In genomic region chr20:16885746-16886145, GRCh38 we compare ENCODE assay signal across 8 cellular contexts.
"Had no signal": no experiment of that assay in that cellular context is flagged by ENCODE, and none has a peak within 500 bp of the region (broad histone marks: within the 10 kb centered on the region; RNA-seq: fewer than 3 reads in every experiment).

No MANE protein-coding gene starts in this region.

- ATAC-seq: GM12878 had no signal

- DNase-seq: GDM1, GF-D8 had no signal

- H3K4me3 ChIP-seq: GM12878 had no signal

- FAIRE-seq: G401.6, GM12878, GM12891, GM12892, GM18507, GM19239 had no signal
